Comparison of ENCODE assay signal across 8 cellular contexts in genomic region chr10:96863922-96864543, GRCh38. TPM values are rescaled to one million over a fixed set of nuclear protein-coding genes. Genes with fewer than 3 reads are reported as not detected.
A peak's percentile ranks its signal among the peaks of the same experiment; 100 is the strongest.
DNase-seq lines count a peak whose midpoint lies in the region; FAIRE-seq and TF ChIP-seq lines count a peak whose summit lies in the region.

No MANE protein-coding gene starts in this region.

- peak overlapping the region; percentile 44 for H3K27ac Mint-ChIP-seq in HFFc6

- no peak for TF ChIP-seq CTCF in HFFc6 (IDR thresholded peaks at IDR 0.05)
- TF ChIP-seq CTCF in epithelial cell of proximal tubule (conservative IDR thresholded peaks at IDR 0.05; ENCODE audit: low read depth, low read length): no peak
- TF ChIP-seq CTCF in stomach (IDR thresholded peaks at IDR 0.05): no peak
- no peak for TF ChIP-seq CTCF in WERI-Rb-1 (IDR thresholded peaks at IDR 0.05; ENCODE audit: low read depth, low read length)

- intact Hi-C loops in stomach (cut with DNase I; ENCODE audit: low total_unique reads): no loop called here

- peaks cover 36% of the 10 kb centered on the region for H3K4me1 Mint-ChIP-seq in HFFc6 (ENCODE audit: low read depth)

- H3K9me3 Mint-ChIP-seq in HFFc6: no peaks in the 10 kb centered on the region

- DNase-seq in GM12892 (ENCODE audit: insufficient read length) (no peak), HFFc6 (peak; percentile 41), NCI-H510A treated with DMSO at 0.1 percent for 48 hours (lab: John Stamatoyannopoulos, UW) (peak; percentile 90), epithelial cell of proximal tubule (ENCODE audit: low read depth) (peak; percentile 27), stomach (no peak), D341Med (ENCODE audit: low spot score) (no peak), WERI-Rb-1 (no peak), NCI-H1048 (lab: John Stamatoyannopoulos, UW) (no peak)

- TF ChIP-seq POLR2A in GM12892 (IDR thresholded peaks at IDR 0.05; ENCODE audit: low read depth, low read length): no peak
- TF ChIP-seq POLR2A in stomach (IDR thresholded peaks at IDR 0.05): no peak

- H3K27me3 ChIP-seq in stomach (no peaks in the 10 kb centered on the region), WERI-Rb-1 (ENCODE audit: insufficient read depth, low read depth, severe bottlenecking) (no peaks in the 10 kb centered on the region)

- peak overlapping the region; percentile 36 for H3K4me3 Mint-ChIP-seq in HFFc6

- FAIRE-seq in GM12892 (lab: Jason Lieb, UNC): peak; percentile 53

- H3K4me3 ChIP-seq in epithelial cell of proximal tubule (ENCODE audit: low read depth, low read length): no peak overlapping the region
- H3K4me3 ChIP-seq in stomach: no peak overlapping the region
- no peak overlapping the region for H3K4me3 ChIP-seq in WERI-Rb-1 (ENCODE audit: low read depth, low read length)

- 13 to 34% (median 25%) methylated on average over 3 of the region's 3 CpGs for WGBS in stomach, 5 donors

- H3K36me3 ChIP-seq in stomach (peaks cover 4 to 13% (median 9%) of the 10 kb centered on the region in 4 donors), WERI-Rb-1 (peaks cover 31% of the 10 kb centered on the region)

- peaks cover 6% of the 10 kb centered on the region for H3K36me3 Mint-ChIP-seq in HFFc6 (ENCODE audit: low read depth)

- H3K9me3 ChIP-seq in stomach (no peaks in the 10 kb centered on the region), WERI-Rb-1 (ENCODE audit: severe bottlenecking) (no peaks in the 10 kb centered on the region)

- H3K27ac ChIP-seq in stomach (peak overlapping the region in 4 of 5 donors; percentile 47 to 63 (median 56)), WERI-Rb-1 (no peak overlapping the region)

- peaks cover 22 to 59% (median 42%) of the 10 kb centered on the region in 4 donors for H3K4me1 ChIP-seq in stomach

- peaks cover 2% of the 10 kb centered on the region; the same call in 1 of the 2 replicates for H3K27me3 Mint-ChIP-seq in HFFc6 (ENCODE audit: insufficient read depth)

- TF ChIP-seq EP300 in stomach (IDR thresholded peaks at IDR 0.05): no peak

RNA-seq across cellular contexts. Expression of gene LCOR, which starts 31.9 kb away (rescaled TPM):
- polyA plus RNA-seq in GM12892 (2012; ENCODE audit: missing spikeins): 6.6 TPM
- 10 to 100 TPM; 26.5 to 32.6 (median 29.3) TPM for total RNA-seq in HFFc6 (2021; fragmentation: NEBNext Ultra II Directional; extraction: Animal tissue kit (Norgen Biotek cat#: 25700))
- total RNA-seq in epithelial cell of proximal tubule (10.4 and 17.2 TPM in 2 replicates), stomach (10 to 100 TPM; 12.7 to 61.3 (median 31.2) TPM)
- 1 to 10 TPM; 2.0 to 2.6 (median 2.1) TPM for polyA plus RNA-seq in stomach

Comparison
In these comparisons a context has a peak if more than half of its experiments do, and no peak if none do; other contexts are left out.
1. DNase-seq: peak in HFFc6 (single experiment), NCI-H510A treated with DMSO at 0.1 percent for 48 hours (single experiment) and epithelial cell of proximal tubule (single experiment); none in GM12892 (single experiment), stomach (single experiment), D341Med (single experiment), WERI-Rb-1 (single experiment) and NCI-H1048 (single experiment).